In genomic region chr1:26034504-26035202, GRCh38 we compare ENCODE assay signal across 1 cellular context.
TF ChIP-seq lines count a peak whose summit lies in the region.

No MANE protein-coding gene starts in this region.

TF ChIP-seq in HepG2, 621 proteins besides CTCF, POLR2A, EP300 and RAD21 (continued from another document):
- no peak for TF ChIP-seq STAT6 (CRISPR knock-in tag; IDR thresholded peaks at IDR 0.05; ENCODE audit: borderline replicate concordance)
